27 cellular contexts compared by ENCODE assay signal in genomic region chr6:55142610-55143009, GRCh38. TPM values are rescaled to one million over a fixed set of nuclear protein-coding genes. Genes with fewer than 3 reads are reported as not detected.
"Had no signal": no experiment of that assay in that cellular context is flagged by ENCODE, and none has a peak within 500 bp of the region (broad histone marks: within the 10 kb centered on the region; RNA-seq: fewer than 3 reads in every experiment).

No MANE protein-coding gene starts in this region.

- H3K27me3 ChIP-seq: stomach, suprapubic skin, testis, thyroid gland, tibial artery, tibial nerve, transverse colon, upper lobe of left lung, upper lobe of right lung, uterus, vagina had no signal

- ATAC-seq: stimulated activated effector memory CD8-positive, alpha-beta T cell treated with anti-CD3 and anti-CD28 coated beads, Interleukin-12 subunit alpha, Interleukin-12 subunit beta, amount 100 ng/mL, for 72 hours; stimulated activated memory B cell treated with anti-CD40 and anti-IgM and Interleukin-4, amounts not matched to agents 10 μg/mL and 1 μg/mL and 100 μg/mL, for 72 hours; stimulated activated naive B cell treated with anti-CD40 and anti-IgM and Interleukin-4, amounts not matched to agents 10 μg/mL and 1 μg/mL and 100 μg/mL, for 72 hours; stimulated activated naive CD8-positive, alpha-beta T cell treated with anti-CD3 and anti-CD28 coated beads, Interleukin-15, amount 100 ng/mL, for 72 hours; stimulated activated naive CD8-positive, alpha-beta T cell treated with anti-CD3 and anti-CD28 coated beads, Interleukin-15, Interleukin-2, amounts not matched to agents 100 U/mL and 50 U/mL, for 24 hours; upper lobe of right lung had no signal

- H3K4me3 ChIP-seq: stomach, suprapubic skin, testis, thoracic aorta, thyroid gland, tibial artery, tibial nerve, transverse colon, upper lobe of left lung, upper lobe of right lung, uterus, vagina had no signal

- H3K27ac ChIP-seq: stomach, suprapubic skin, testis, thoracic aorta, thyroid gland, tibial artery, tibial nerve, transverse colon, upper lobe of left lung, upper lobe of right lung, uterus, vagina had no signal

- H3K36me3 ChIP-seq: stomach, suprapubic skin, thoracic aorta, thyroid gland, tibial artery, tibial nerve, transverse colon, upper lobe of left lung, upper lobe of right lung, uterus, vagina had no signal

- H3K9me3 ChIP-seq: stomach, suprapubic skin, testis, thoracic aorta, thyroid gland, tibial artery, tibial nerve, transverse colon, upper lobe of left lung, upper lobe of right lung, uterus, vagina had no signal

- FAIRE-seq: urothelium cell line had no signal

- DNase-seq: stimulated activated CD4-positive, alpha-beta T cell treated with anti-CD3 and anti-CD28 coated beads, Interleukin-2, amount 100 ng/mL, for 24 hours; stimulated activated CD4-positive, alpha-beta T cell treated with anti-CD3 and anti-CD28 coated beads, Interleukin-2, amount 100 ng/mL, for 48 hours; stimulated activated CD4-positive, alpha-beta T cell treated with anti-CD3 and anti-CD28 coated beads, Interleukin-4, amount 100 ng/mL, for 1 hour; stimulated activated CD4-positive, alpha-beta T cell treated with anti-CD3 and anti-CD28 coated beads, Interleukin-4, amount 100 ng/mL, for 4 hours; stimulated activated CD8-positive, alpha-beta memory T cell treated with anti-CD3 and anti-CD28 coated beads, Interleukin-4, amount 100 ng/mL, for 48 hours; stimulated activated naive B cell treated with anti-CD40 and anti-IgM and Interleukin-4, amounts not matched to agents 10 μg/mL and 1 μg/mL and 100 μg/mL, for 72 hours; stimulated activated naive CD4-positive, alpha-beta T cell; stimulated activated naive CD4-positive, alpha-beta T cell treated with Interleukin-2 at 50 U/mL for 16 hours; stimulated activated naive CD8-positive, alpha-beta T cell treated with anti-CD3 and anti-CD28 coated beads, Interleukin-15, amount 100 ng/mL, for 72 hours; stimulated activated naive CD8-positive, alpha-beta T cell treated with anti-CD3 and anti-CD28 coated beads, Interleukin-15, Interleukin-2, amounts not matched to agents 100 U/mL and 50 U/mL, for 24 hours; stomach; substantia nigra; testis; thyroid gland; tibial artery; transverse colon; trophoblast cell; upper lobe of left lung; upper lobe of right lung; uterus had no signal

- H3K4me1 ChIP-seq: stomach, suprapubic skin, testis, thyroid gland, tibial artery, tibial nerve, transverse colon, upper lobe of left lung, upper lobe of right lung, uterus, vagina had no signal

RNA-seq across cellular contexts. Expression of gene HCRTR2, which starts 31.7 kb away (rescaled TPM):
- total RNA-seq: stomach, suprapubic skin, thoracic aorta, thyroid gland, tibial nerve, transverse colon, upper lobe of right lung, vagina had no signal
